ENCODE assay signal across 18 cellular contexts in the genomic region with DNA sequence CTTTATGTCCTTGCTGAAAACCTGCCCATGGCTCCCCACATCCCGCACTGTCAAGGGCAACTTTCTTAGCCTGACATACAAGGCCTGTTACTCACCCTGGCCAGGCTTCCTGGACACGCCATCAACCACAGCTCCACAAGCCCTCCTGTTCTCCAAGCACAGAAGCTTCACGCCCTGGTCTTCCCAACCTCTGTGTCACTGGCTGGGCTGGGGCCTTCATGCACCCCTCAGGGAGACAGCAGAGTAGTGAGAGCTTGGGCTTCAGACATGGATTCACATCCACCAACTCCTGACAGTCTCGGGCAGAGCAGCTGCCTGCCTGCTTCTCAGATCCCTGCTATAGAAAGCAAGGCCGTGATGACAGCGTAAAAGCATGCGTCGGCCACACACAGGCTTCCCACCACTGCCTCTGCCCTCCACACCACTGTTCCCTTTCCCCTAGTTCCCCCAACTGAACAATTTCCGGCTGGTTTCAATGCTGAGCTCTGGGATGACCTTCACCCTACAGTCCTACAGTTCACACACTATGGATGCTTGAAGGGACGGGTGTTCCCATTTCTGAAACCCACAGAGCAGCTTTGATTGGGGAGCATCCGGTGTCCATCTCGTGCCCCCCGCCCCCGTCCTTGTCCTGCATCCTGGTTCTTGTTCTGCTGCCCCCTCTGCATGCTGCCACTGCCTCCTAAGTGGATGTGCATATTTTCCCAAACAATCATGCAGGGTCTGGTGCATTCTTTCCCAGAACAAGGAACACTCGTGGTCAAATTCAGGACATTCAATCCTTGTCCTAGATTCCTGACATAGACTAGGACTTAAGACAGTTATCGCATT. TPM values are rescaled to one million over a fixed set of nuclear protein-coding genes. Genes with fewer than 3 reads are reported as not detected.
A peak's percentile ranks its signal among the peaks of the same experiment; 100 is the strongest.
DNase-seq lines count a peak whose midpoint lies in the region; ATAC-seq, FAIRE-seq and TF ChIP-seq lines count a peak whose summit lies in the region.
"Had no signal": no experiment of that assay in that cellular context is flagged by ENCODE, and none has a peak within 500 bp of the region (broad histone marks: within the 10 kb centered on the region; RNA-seq: fewer than 3 reads in every experiment).

No MANE protein-coding gene starts in this region.

- peak overlapping the region in 15 of 21 experiments; percentile 13 to 86 (median 57) for H3K27ac ChIP-seq in skin epidermis
- H3K27ac ChIP-seq: VCaP had no signal

- DNase-seq in GM03348 (ENCODE audit: low spot score) = peak; percentile 47
- DNase-seq in amniotic stem cell (lab: John Stamatoyannopoulos, UW) = peak; percentile 37
- DNase-seq in iris pigment epithelial cell (ENCODE audit: low read depth) = peak; percentile 34
- no peak for DNase-seq in Right ventricle myocardium inferior (ENCODE audit: missing footprints)
- no peak for DNase-seq in D721Med (ENCODE audit: insufficient read length, low spot score)
- DNase-seq in OCI-M1 (lab: John Stamatoyannopoulos, UW) = no peak
- no peak for DNase-seq in NCI-H69 (lab: John Stamatoyannopoulos, UW)
- DNase-seq: CD4-positive, alpha-beta T cell; effector memory CD4-positive, alpha-beta T cell; heart right ventricle; NCI-H1105; NCI-H524; SHP77; stimulated activated CD4-positive, alpha-beta T cell treated with anti-CD3 and anti-CD28 coated beads, Interleukin-2, amount 100 ng/mL, for 24 hours; stimulated activated naive CD4-positive, alpha-beta T cell treated with Interleukin-2 at 50 U/mL for 16 hours had no signal

- no peak overlapping the region for H3K4me3 ChIP-seq in skin epidermis
- H3K4me3 ChIP-seq: heart right ventricle had no signal

- FAIRE-seq in D721Med (lab: Jason Lieb, UNC) = no peak

- TF ChIP-seq CTCF in D721Med (IDR thresholded peaks at IDR 0.05; ENCODE audit: insufficient read depth, missing control alignments) = no peak

- no peak for ATAC-seq in Right ventricle myocardium inferior

- intact Hi-C loops in Right ventricle myocardium inferior (cut with DNase I) = no loop called here

RNA-seq across cellular contexts. Expression of a gene that starts 33.4 kb away (rescaled TPM):
- total RNA-seq in Right ventricle myocardium inferior = 3.7 TPM
- total RNA-seq: CD4-positive, alpha-beta T cell; HT-29 had no signal

Comparison
In these comparisons a context has a peak if more than half of its experiments do, and no peak if none do; other contexts are left out.
1. DNase-seq: peak in GM03348 (single experiment), amniotic stem cell (single experiment) and iris pigment epithelial cell (single experiment); none in Right ventricle myocardium inferior (single experiment), D721Med (single experiment), OCI-M1 (single experiment) and NCI-H69 (single experiment).